ENCODE assay signal across 18 cellular contexts in the genomic region with DNA sequence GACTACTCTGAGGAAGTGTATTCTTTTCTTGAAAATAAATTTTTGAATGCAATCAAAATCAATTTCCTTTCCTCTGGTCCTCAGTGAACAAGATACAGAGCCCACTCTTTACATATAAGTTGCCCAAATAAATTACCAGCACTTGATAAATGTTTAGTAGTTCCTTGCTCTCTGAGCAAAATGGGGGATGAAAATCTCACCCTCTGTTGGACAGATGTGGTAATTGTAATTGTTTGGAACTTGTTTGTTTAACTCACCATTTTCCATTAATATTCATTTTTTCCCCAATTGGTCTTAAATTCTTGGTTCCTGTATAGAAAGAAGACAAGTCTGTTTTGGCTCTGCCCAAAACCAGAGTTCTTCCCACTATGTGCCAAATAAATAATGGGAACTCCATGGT.
DNase-seq lines count a peak whose midpoint lies in the region; ATAC-seq and TF ChIP-seq lines count a peak whose summit lies in the region.
"Had no signal": no experiment of that assay in that cellular context is flagged by ENCODE, and none has a peak within 500 bp of the region (broad histone marks: within the 10 kb centered on the region; RNA-seq: fewer than 3 reads in every experiment).

No MANE protein-coding gene starts in this region.

- ATAC-seq in HG03469 (IDR thresholded peaks at IDR 0.05; ENCODE audit: unreplicated experiment) (no peak), HG02759 (IDR thresholded peaks at IDR 0.05; ENCODE audit: unreplicated experiment) (no peak)
- ATAC-seq: activated T-cell treated with anti-CD3 and anti-CD28 coated beads, Interleukin-2, amount 50 U/mL, for 72 hours; stimulated activated naive CD8-positive, alpha-beta T cell treated with anti-CD3 and anti-CD28 coated beads, Interleukin-15, Interleukin-2, amounts not matched to agents 100 U/mL and 50 U/mL, for 24 hours; T-cell had no signal

- peak; percentile 14 for DNase-seq in AG20443 (ENCODE audit: low spot score)
- peak; percentile 2 for DNase-seq in Jurkat, Clone E6-1 (ENCODE audit: low read depth, low spot score)
- DNase-seq in astrocyte of the cerebellum (ENCODE audit: low read depth) = no peak
- peak; percentile 54 for DNase-seq in iris pigment epithelial cell (ENCODE audit: low read depth)
- DNase-seq in GDM1 (lab: John Stamatoyannopoulos, UW) = no peak
- no peak for DNase-seq in NCI-H2029 (lab: John Stamatoyannopoulos, UW)
- DNase-seq: activated CD4-positive, alpha-beta T cell treated with anti-CD3 and anti-CD28 coated beads for 4 hours; activated T-cell treated with anti-CD3 and anti-CD28 coated beads, Interleukin-2, amount 50 U/mL, for 72 hours; anterior cingulate cortex; KG1; NCI-H2081; stimulated activated CD4-positive, alpha-beta T cell treated with anti-CD3 and anti-CD28 coated beads, Interleukin-4, amount 100 ng/mL, for 4 hours; stimulated activated naive CD8-positive, alpha-beta T cell treated with anti-CD3 and anti-CD28 coated beads, Interleukin-15, Interleukin-2, amounts not matched to agents 100 U/mL and 50 U/mL, for 24 hours; T-cell had no signal

- in situ Hi-C loops in astrocyte of the cerebellum (cut with HindIII; ENCODE audit: low sequenced_read_pairs) = no loop called here

- no peak overlapping the region for H3K4me3 ChIP-seq in Jurkat, Clone E6-1 (ENCODE audit: low read length)
- no peak overlapping the region for H3K4me3 ChIP-seq in astrocyte of the cerebellum (ENCODE audit: low read depth, low read length)
- H3K4me3 ChIP-seq: BLaER1 treated with 17β-estradiol and CSF1 and Interleukin-3, amounts not matched to agents 10 nM and 100 nM; right atrium auricular region had no signal

- peak; percentile 34 for TF ChIP-seq CTCF in astrocyte of the cerebellum (IDR thresholded peaks at IDR 0.05; ENCODE audit: low read depth, low read length, missing control alignments)

Comparison
In these comparisons a context has a peak if more than half of its experiments do, and no peak if none do; other contexts are left out.
1. DNase-seq: peak in AG20443 (single experiment), Jurkat, Clone E6-1 (single experiment) and iris pigment epithelial cell (single experiment); none in astrocyte of the cerebellum (single experiment), GDM1 (single experiment) and NCI-H2029 (single experiment).